1 cellular context compared by ENCODE assay signal in the genomic region with DNA sequence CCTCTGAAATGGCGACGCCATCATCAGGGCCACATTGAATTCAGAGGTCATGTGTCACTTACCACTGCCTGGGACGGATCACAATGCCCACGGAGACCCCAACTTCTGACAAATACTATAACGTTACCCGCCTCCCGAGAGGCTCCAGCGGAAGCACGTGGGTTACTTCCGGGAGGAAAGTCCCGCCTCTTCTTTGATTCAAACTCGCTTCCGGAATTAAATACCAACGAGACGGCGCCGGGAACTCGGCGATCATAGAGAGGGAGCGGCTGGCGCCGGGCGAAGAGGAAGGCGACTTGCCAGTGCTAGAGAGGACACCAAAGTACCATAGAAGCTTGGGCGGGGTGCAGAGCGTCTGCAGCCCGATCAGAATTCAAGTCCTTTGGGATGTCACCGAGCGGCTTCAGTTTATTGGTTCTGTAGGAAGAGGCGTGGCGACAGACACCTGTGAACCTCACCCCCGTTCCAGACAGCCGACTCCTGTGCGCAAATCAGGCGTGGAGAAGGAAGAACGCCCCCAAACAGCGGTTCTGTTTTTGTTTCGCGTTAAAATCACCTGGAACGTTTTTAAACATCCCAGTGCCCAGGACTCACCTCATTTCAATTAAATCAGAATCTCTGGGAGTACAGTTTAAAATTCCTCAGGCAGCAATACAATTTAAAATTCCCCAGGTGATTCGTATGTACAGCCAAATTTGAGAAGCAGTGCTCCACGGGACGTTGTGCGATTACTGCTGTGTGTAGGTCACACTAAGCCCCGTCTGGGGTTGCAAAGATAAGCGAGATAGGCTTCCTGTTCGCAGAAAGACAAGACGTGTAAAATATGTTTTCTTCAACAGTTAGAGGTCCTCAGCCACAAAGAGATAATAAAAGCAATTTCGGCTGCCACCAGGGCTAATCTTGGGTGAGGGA.
A peak's percentile ranks its signal among the peaks of the same experiment; 100 is the strongest.
TF ChIP-seq lines count a peak whose summit lies in the region.

A gene with protein sequence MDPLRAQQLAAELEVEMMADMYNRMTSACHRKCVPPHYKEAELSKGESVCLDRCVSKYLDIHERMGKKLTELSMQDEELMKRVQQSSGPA (minus strand): TSS at position 159 of the 912 bp plus-strand sequence. CDS start 565 bp downstream, outside the sequence.

TF ChIP-seq in GM12878, 131 proteins besides CTCF, POLR2A, EP300 and RAD21 (continued from another document and continues in another):
- no peak for TF ChIP-seq ZBTB4 (CRISPR knock-in tag; IDR thresholded peaks at IDR 0.05)
- TF ChIP-seq RBBP5 (conservative IDR thresholded peaks at IDR 0.05), result no peak
- TF ChIP-seq SP1 (IDR thresholded peaks at IDR 0.05; ENCODE audit: low read depth, low read length), result no peak
- TF ChIP-seq CEBPZ (IDR thresholded peaks at IDR 0.05; ENCODE audit: low read depth, low read length), result no peak
- 0 out of 2 replicates have a peak, but pooled peaks have one; percentile 15 for TF ChIP-seq STAT3 (IDR thresholded peaks at IDR 0.05; ENCODE audit: low read depth, low read length)
- TF ChIP-seq CREB1 (IDR thresholded peaks at IDR 0.05; ENCODE audit: low read depth), result peak; percentile 76
- TF ChIP-seq, protein P1, sequence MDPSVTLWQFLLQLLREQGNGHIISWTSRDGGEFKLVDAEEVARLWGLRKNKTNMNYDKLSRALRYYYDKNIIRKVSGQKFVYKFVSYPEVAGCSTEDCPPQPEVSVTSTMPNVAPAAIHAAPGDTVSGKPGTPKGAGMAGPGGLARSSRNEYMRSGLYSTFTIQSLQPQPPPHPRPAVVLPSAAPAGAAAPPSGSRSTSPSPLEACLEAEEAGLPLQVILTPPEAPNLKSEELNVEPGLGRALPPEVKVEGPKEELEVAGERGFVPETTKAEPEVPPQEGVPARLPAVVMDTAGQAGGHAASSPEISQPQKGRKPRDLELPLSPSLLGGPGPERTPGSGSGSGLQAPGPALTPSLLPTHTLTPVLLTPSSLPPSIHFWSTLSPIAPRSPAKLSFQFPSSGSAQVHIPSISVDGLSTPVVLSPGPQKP (IDR thresholded peaks at IDR 0.05; ENCODE audit: low read depth, low read length), result peak; percentile 90
- TF ChIP-seq BACH1 (IDR thresholded peaks at IDR 0.05; ENCODE audit: borderline replicate concordance), result no peak
- TF ChIP-seq IKZF2 (IDR thresholded peaks at IDR 0.05), result no peak; a peak in 1 of 4 replicates
- TF ChIP-seq, protein P2, sequence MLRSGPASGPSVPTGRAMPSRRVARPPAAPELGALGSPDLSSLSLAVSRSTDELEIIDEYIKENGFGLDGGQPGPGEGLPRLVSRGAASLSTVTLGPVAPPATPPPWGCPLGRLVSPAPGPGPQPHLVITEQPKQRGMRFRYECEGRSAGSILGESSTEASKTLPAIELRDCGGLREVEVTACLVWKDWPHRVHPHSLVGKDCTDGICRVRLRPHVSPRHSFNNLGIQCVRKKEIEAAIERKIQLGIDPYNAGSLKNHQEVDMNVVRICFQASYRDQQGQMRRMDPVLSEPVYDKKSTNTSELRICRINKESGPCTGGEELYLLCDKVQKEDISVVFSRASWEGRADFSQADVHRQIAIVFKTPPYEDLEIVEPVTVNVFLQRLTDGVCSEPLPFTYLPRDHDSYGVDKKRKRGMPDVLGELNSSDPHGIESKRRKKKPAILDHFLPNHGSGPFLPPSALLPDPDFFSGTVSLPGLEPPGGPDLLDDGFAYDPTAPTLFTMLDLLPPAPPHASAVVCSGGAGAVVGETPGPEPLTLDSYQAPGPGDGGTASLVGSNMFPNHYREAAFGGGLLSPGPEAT (IDR thresholded peaks at IDR 0.05; ENCODE audit: low read depth), result peak; percentile 80
- TF ChIP-seq BCL11A (IDR thresholded peaks at IDR 0.05; ENCODE audit: low read depth, low read length), result no peak
- TF ChIP-seq ATF7 (IDR thresholded peaks at IDR 0.05; ENCODE audit: low read depth), result peak; percentile 84
- no peak for TF ChIP-seq ZNF274 (IDR thresholded peaks at IDR 0.05; ENCODE audit: insufficient read depth, insufficient read length)
- TF ChIP-seq, protein P3, sequence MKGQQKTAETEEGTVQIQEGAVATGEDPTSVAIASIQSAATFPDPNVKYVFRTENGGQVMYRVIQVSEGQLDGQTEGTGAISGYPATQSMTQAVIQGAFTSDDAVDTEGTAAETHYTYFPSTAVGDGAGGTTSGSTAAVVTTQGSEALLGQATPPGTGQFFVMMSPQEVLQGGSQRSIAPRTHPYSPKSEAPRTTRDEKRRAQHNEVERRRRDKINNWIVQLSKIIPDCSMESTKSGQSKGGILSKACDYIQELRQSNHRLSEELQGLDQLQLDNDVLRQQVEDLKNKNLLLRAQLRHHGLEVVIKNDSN (IDR thresholded peaks at IDR 0.05; ENCODE audit: borderline replicate concordance, extremely low read length, insufficient read depth, low read depth, low read length), result peak; percentile 56
- no peak for TF ChIP-seq LARP7 (IDR thresholded peaks at IDR 0.05)
- no peak; the same call in 1 of the 2 replicates for TF ChIP-seq SMC3 (IDR thresholded peaks at IDR 0.05; ENCODE audit: borderline replicate concordance, low read length)
- TF ChIP-seq TCF7 (IDR thresholded peaks at IDR 0.05; ENCODE audit: borderline replicate concordance), result peak; percentile 25; the same call in 1 of the 2 replicates
- TF ChIP-seq, protein P4, sequence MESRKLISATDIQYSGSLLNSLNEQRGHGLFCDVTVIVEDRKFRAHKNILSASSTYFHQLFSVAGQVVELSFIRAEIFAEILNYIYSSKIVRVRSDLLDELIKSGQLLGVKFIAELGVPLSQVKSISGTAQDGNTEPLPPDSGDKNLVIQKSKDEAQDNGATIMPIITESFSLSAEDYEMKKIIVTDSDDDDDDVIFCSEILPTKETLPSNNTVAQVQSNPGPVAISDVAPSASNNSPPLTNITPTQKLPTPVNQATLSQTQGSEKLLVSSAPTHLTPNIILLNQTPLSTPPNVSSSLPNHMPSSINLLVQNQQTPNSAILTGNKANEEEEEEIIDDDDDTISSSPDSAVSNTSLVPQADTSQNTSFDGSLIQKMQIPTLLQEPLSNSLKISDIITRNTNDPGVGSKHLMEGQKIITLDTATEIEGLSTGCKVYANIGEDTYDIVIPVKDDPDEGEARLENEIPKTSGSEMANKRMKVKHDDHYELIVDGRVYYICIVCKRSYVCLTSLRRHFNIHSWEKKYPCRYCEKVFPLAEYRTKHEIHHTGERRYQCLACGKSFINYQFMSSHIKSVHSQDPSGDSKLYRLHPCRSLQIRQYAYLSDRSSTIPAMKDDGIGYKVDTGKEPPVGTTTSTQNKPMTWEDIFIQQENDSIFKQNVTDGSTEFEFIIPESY (IDR thresholded peaks at IDR 0.05), result 0 out of 2 replicates have a peak, but pooled peaks have one; percentile 11
- TF ChIP-seq MYC (IDR thresholded peaks at IDR 0.05; ENCODE audit: insufficient read depth, insufficient read length, insufficient replicate concordance, low read length, severe bottlenecking), result no peak
- TF ChIP-seq NFIC (IDR thresholded peaks at IDR 0.05; ENCODE audit: low read depth, low read length), result no peak; the same call in 1 of the 2 replicates
- peak; percentile 82 for TF ChIP-seq CHD2 (IDR thresholded peaks at IDR 0.05; ENCODE audit: borderline replicate concordance, low read depth, low read length)
- TF ChIP-seq RFX5 (IDR thresholded peaks at IDR 0.05; ENCODE audit: low read depth, low read length), result 0 out of 2 replicates have a peak, but pooled peaks have one; percentile 58
- TF ChIP-seq PML (IDR thresholded peaks at IDR 0.05; ENCODE audit: low read length), result peak; percentile 74
- peak; percentile 95 for TF ChIP-seq GABPA (IDR thresholded peaks at IDR 0.05; ENCODE audit: low read depth)
- no peak for TF ChIP-seq CBX5 (IDR thresholded peaks at IDR 0.05; ENCODE audit: low read depth)
- TF ChIP-seq RB1 (IDR thresholded peaks at IDR 0.05; ENCODE audit: borderline replicate concordance), result no peak
- 0 out of 2 replicates have a peak, but pooled peaks have one; percentile 37 for TF ChIP-seq ZNF24 (IDR thresholded peaks at IDR 0.05)
- TF ChIP-seq ASH2L (IDR thresholded peaks at IDR 0.05; ENCODE audit: borderline replicate concordance, low read depth), result no peak
- TF ChIP-seq ETV6 (conservative IDR thresholded peaks at IDR 0.05 in 1 of 2, IDR thresholded peaks at IDR 0.05 in 1 of 2; ENCODE audit: borderline replicate concordance in 1 of 2, low read depth in 1 of 2), result peak in 1 of 2 experiments; percentile 61; a peak in 1 of 4 replicates
- TF ChIP-seq, protein P5, sequence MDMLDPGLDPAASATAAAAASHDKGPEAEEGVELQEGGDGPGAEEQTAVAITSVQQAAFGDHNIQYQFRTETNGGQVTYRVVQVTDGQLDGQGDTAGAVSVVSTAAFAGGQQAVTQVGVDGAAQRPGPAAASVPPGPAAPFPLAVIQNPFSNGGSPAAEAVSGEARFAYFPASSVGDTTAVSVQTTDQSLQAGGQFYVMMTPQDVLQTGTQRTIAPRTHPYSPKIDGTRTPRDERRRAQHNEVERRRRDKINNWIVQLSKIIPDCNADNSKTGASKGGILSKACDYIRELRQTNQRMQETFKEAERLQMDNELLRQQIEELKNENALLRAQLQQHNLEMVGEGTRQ (IDR thresholded peaks at IDR 0.05; ENCODE audit: borderline replicate concordance, low read depth, low read length), result peak; percentile 39; the same call in 1 of the 2 replicates
- TF ChIP-seq SIX5 (IDR thresholded peaks at IDR 0.05; ENCODE audit: low read depth, low read length, severe bottlenecking), result peak; percentile 44
- TF ChIP-seq EGR1 (IDR thresholded peaks at IDR 0.05; ENCODE audit: borderline replicate concordance in 1 of 2, low read depth in 2 of 2, low read length in 2 of 2), result peak in 1 of 2 experiments; percentile 77; a peak in 2 of 3 replicates
- no peak for TF ChIP-seq RCOR1 (conservative IDR thresholded peaks at IDR 0.05; ENCODE audit: low read depth, low read length)
- peak; percentile 97 for TF ChIP-seq MXI1 (IDR thresholded peaks at IDR 0.05; ENCODE audit: low read depth, low read length)
- TF ChIP-seq PRDM15 (CRISPR knock-in tag; IDR thresholded peaks at IDR 0.05), result no peak
- TF ChIP-seq RUNX3 (IDR thresholded peaks at IDR 0.05; ENCODE audit: low read length), result peak; percentile 36; the same call in 1 of the 2 replicates
- peak; percentile 86 for TF ChIP-seq NR2C1 (IDR thresholded peaks at IDR 0.05)
- TF ChIP-seq MYB (IDR thresholded peaks at IDR 0.05; ENCODE audit: borderline replicate concordance, low read depth, low read length), result no peak
